Comparison of ENCODE assay signal across 19 cellular contexts in genomic region chr11:122809861-122810260, GRCh38. TPM values are rescaled to one million over a fixed set of nuclear protein-coding genes. Genes with fewer than 3 reads are reported as not detected.
"Had no signal": no experiment of that assay in that cellular context is flagged by ENCODE, and none has a peak within 500 bp of the region (broad histone marks: within the 10 kb centered on the region; RNA-seq: fewer than 3 reads in every experiment).

No MANE protein-coding gene starts in this region.

- H3K36me3 ChIP-seq: gastroesophageal sphincter, pancreas, transverse colon had no signal

- H3K4me3 Mint-ChIP-seq: neural crest cell; stimulated activated naive B cell treated with anti-CD40 and anti-IgM and Interleukin-4, amounts not matched to agents 10 μg/mL and 1 μg/mL and 100 μg/mL, for 72 hours; WTC11 had no signal

- FAIRE-seq: pancreas, TTC549 had no signal

- H3K9me3 ChIP-seq: gastroesophageal sphincter, heart right ventricle, pancreas, transverse colon had no signal

- H3K27ac Mint-ChIP-seq: activated naive CD4-positive, alpha-beta T cell treated with anti-CD3 and anti-CD28 coated beads, Interleukin-2, amount 50 U/mL, for 72 hours; activated T-cell treated with anti-CD3 and anti-CD28 coated beads, Interleukin-2, amount 50 U/mL, for 72 hours; stimulated activated naive B cell treated with anti-CD40 and anti-IgM and Interleukin-4, amounts not matched to agents 10 μg/mL and 1 μg/mL and 100 μg/mL, for 72 hours; WTC11 had no signal

- ATAC-seq: activated naive CD4-positive, alpha-beta T cell treated with anti-CD3 and anti-CD28 coated beads, Interleukin-2, amount 50 U/mL, for 72 hours; activated T-cell treated with anti-CD3 and anti-CD28 coated beads, Interleukin-2, amount 50 U/mL, for 72 hours; gastroesophageal sphincter; heart right ventricle; left colon; pancreas; stimulated activated naive B cell treated with anti-CD40 and anti-IgM and Interleukin-4, amounts not matched to agents 10 μg/mL and 1 μg/mL and 100 μg/mL, for 72 hours; WTC11 had no signal

- H3K9me3 Mint-ChIP-seq: activated naive CD4-positive, alpha-beta T cell treated with anti-CD3 and anti-CD28 coated beads, Interleukin-2, amount 50 U/mL, for 72 hours; activated T-cell treated with anti-CD3 and anti-CD28 coated beads, Interleukin-2, amount 50 U/mL, for 72 hours; neural crest cell; stimulated activated naive B cell treated with anti-CD40 and anti-IgM and Interleukin-4, amounts not matched to agents 10 μg/mL and 1 μg/mL and 100 μg/mL, for 72 hours; WTC11 had no signal

- H3K36me3 Mint-ChIP-seq: WTC11 had no signal

- H3K27ac ChIP-seq: gastroesophageal sphincter, pancreas, transverse colon had no signal

- DNase-seq: activated CD4-positive, alpha-beta T cell treated with anti-CD3 and anti-CD28 coated beads for 48 hours; activated CD8-positive, alpha-beta memory T cell treated with anti-CD3 and anti-CD28 coated beads, Interleukin-2, amount 50 U/mL, for 48 hours; activated gamma-delta T cell; activated T-cell treated with anti-CD3 and anti-CD28 coated beads, Interleukin-2, amount 50 U/mL, for 72 hours; dermis blood vessel endothelial cell; heart right ventricle; left colon; pancreas; stimulated activated naive B cell treated with anti-CD40 and anti-IgM and Interleukin-4, amounts not matched to agents 10 μg/mL and 1 μg/mL and 100 μg/mL, for 72 hours; SW 1271; transverse colon had no signal

- H3K4me1 ChIP-seq: pancreas had no signal

- H3K27me3 Mint-ChIP-seq: stimulated activated naive B cell treated with anti-CD40 and anti-IgM and Interleukin-4, amounts not matched to agents 10 μg/mL and 1 μg/mL and 100 μg/mL, for 72 hours had no signal

- H3K27me3 ChIP-seq: heart right ventricle, pancreas, transverse colon had no signal

- H3K4me3 ChIP-seq: gastroesophageal sphincter, heart right ventricle, lung, pancreas, transverse colon had no signal

RNA-seq across cellular contexts. Expression of gene CRTAM, which starts 28.4 kb away (rescaled TPM):
- total RNA-seq: chondrocyte, dermis blood vessel endothelial cell, epithelial cell of proximal tubule, gastroesophageal sphincter, neural crest cell, WTC11 had no signal
- polyA plus RNA-seq: pancreas had no signal
